2 cellular contexts compared by ENCODE assay signal in genomic region chr1:202161151-202162048, GRCh38.
TF ChIP-seq lines count a peak whose summit lies in the region.

No MANE protein-coding gene starts in this region.

TF ChIP-seq in GM23338, 12 proteins besides CTCF, POLR2A, EP300 and RAD21:
- TF ChIP-seq ZNF331 (CRISPR knock-in tag; IDR thresholded peaks at IDR 0.05; ENCODE audit: low read depth) (no peak), POLR2AphosphoS5 (IDR thresholded peaks at IDR 0.05; ENCODE audit: low read depth) (no peak), ETS1 (IDR thresholded peaks at IDR 0.05) (no peak), CREB1 (CRISPR knock-in tag; IDR thresholded peaks at IDR 0.05; ENCODE audit: low read depth) (no peak), ZNF114 (CRISPR knock-in tag; IDR thresholded peaks at IDR 0.05) (no peak), ZNF462 (CRISPR knock-in tag; IDR thresholded peaks at IDR 0.05) (no peak), JUNB (IDR thresholded peaks at IDR 0.05; ENCODE audit: unreplicated experiment) (no peak), EZH2 (IDR thresholded peaks at IDR 0.05; ENCODE audit: low read depth, unreplicated experiment) (no peak), STAT1 (IDR thresholded peaks at IDR 0.05; ENCODE audit: unreplicated experiment) (no peak)
TF ChIP-seq in GM23338: peak in this region for 0.

TF ChIP-seq in endothelial cell of umbilical vein, 7 proteins besides CTCF, POLR2A, EP300 and RAD21:
- TF ChIP-seq POLR2AphosphoS5 (IDR thresholded peaks at IDR 0.05; ENCODE audit: insufficient read depth, low read depth, low read length): no peak
- no peak for TF ChIP-seq MYC (IDR thresholded peaks at IDR 0.05; ENCODE audit: low read depth, low read length)
- no peak for TF ChIP-seq JUN (IDR thresholded peaks at IDR 0.05; ENCODE audit: borderline replicate concordance, insufficient read depth, insufficient read length, low read depth)
- TF ChIP-seq FOS (IDR thresholded peaks at IDR 0.05; ENCODE audit: borderline replicate concordance, insufficient read depth, low read length): no peak
